ENCODE assay signal across 11 cellular contexts in genomic region chr20:37543828-37544227, GRCh38. TPM values are rescaled to one million over a fixed set of nuclear protein-coding genes. Genes with fewer than 3 reads are reported as not detected.
DNase-seq lines count a peak whose midpoint lies in the region; ATAC-seq and TF ChIP-seq lines count a peak whose summit lies in the region.
"Had no signal": no experiment of that assay in that cellular context is flagged by ENCODE, and none has a peak within 500 bp of the region (broad histone marks: within the 10 kb centered on the region; RNA-seq: fewer than 3 reads in every experiment).

No MANE protein-coding gene starts in this region.

- TF ChIP-seq CTCF in progenitor cell of endocrine pancreas (IDR thresholded peaks at IDR 0.05; ENCODE audit: unreplicated experiment) (peak; percentile 47), upper lobe of right lung (IDR thresholded peaks at IDR 0.05) (no peak)

- no peaks in the 10 kb centered on the region for H3K9me3 ChIP-seq in upper lobe of right lung

- no peaks in the 10 kb centered on the region for H3K4me1 ChIP-seq in upper lobe of right lung

- no peaks in the 10 kb centered on the region for H3K27me3 Mint-ChIP-seq in progenitor cell of endocrine pancreas

- DNase-seq in SIG-M5 treated with dmso at 0.1 percent for 504 hours (lab: John Stamatoyannopoulos, UW; ENCODE audit: unreplicated experiment) (peak; percentile 49), SIG-M5 (lab: John Stamatoyannopoulos, UW) (no peak), NCI-H460 (ENCODE audit: extremely low read depth, low read depth) (peak; percentile 33), ecto neural progenitor cell (ENCODE audit: low spot score) (peak; percentile 39), progenitor cell of endocrine pancreas (ENCODE audit: low spot score, unreplicated experiment) (no peak), substantia nigra (lab: John Stamatoyannopoulos, UW) (no peak), upper lobe of right lung (no peak), KG1 (lab: John Stamatoyannopoulos, UW) (no peak)
- DNase-seq: activated B cell treated with CpG ODN at 0.5 μM for 24 hours; CD4-positive, alpha-beta memory T cell had no signal

- H3K27me3 ChIP-seq in upper lobe of right lung = no peaks in the 10 kb centered on the region

- ATAC-seq in upper lobe of right lung = no peak

- intact Hi-C loops in upper lobe of right lung (cut with DNase I) = no loop called here

- H3K36me3 ChIP-seq in upper lobe of right lung = no peaks in the 10 kb centered on the region

- no peaks in the 10 kb centered on the region for H3K36me3 Mint-ChIP-seq in progenitor cell of endocrine pancreas (ENCODE audit: insufficient read depth)
- H3K36me3 Mint-ChIP-seq: CD4-positive, alpha-beta memory T cell; IgD-negative memory B cell had no signal

- no peak overlapping the region for H3K4me3 ChIP-seq in upper lobe of right lung

- peaks cover 20% of the 10 kb centered on the region for H3K4me1 Mint-ChIP-seq in progenitor cell of endocrine pancreas (ENCODE audit: low read depth)
- H3K4me1 Mint-ChIP-seq: CD4-positive, alpha-beta memory T cell had no signal

- no peak overlapping the region for H3K27ac Mint-ChIP-seq in progenitor cell of endocrine pancreas
- H3K27ac Mint-ChIP-seq: activated B cell treated with CpG ODN at 0.5 μM for 24 hours; CD4-positive, alpha-beta memory T cell; IgD-negative memory B cell had no signal

- no peak overlapping the region for H3K27ac ChIP-seq in substantia nigra (ENCODE audit: low read depth, low read length, poor library complexity, severe bottlenecking)
- no peak overlapping the region for H3K27ac ChIP-seq in upper lobe of right lung

- peaks cover 7% of the 10 kb centered on the region for H3K9me3 Mint-ChIP-seq in progenitor cell of endocrine pancreas (ENCODE audit: low read depth)
- H3K9me3 Mint-ChIP-seq: activated B cell treated with CpG ODN at 0.5 μM for 24 hours; CD4-positive, alpha-beta memory T cell had no signal

- H3K4me3 Mint-ChIP-seq in progenitor cell of endocrine pancreas (ENCODE audit: low read depth) = no peak overlapping the region
- H3K4me3 Mint-ChIP-seq: activated B cell treated with CpG ODN at 0.5 μM for 24 hours; CD4-positive, alpha-beta memory T cell; IgD-negative memory B cell had no signal

RNA-seq across cellular contexts. Expression of gene BLCAP, which starts 16.2 kb away (rescaled TPM):
- total RNA-seq in NCI-H460 (2014; rRNA removed; shearing (Covaris generic)) = 42.4 and 44.3 TPM in 2 replicates
- 44.7 and 48.8 TPM in 2 replicates for polyA plus RNA-seq in NCI-H460 (2014; cell fraction: nucleus; rRNA removed)
- total RNA-seq in progenitor cell of endocrine pancreas (42.7 and 46.4 TPM in 2 replicates), upper lobe of right lung (74.8 TPM)

RNA-seq across cellular contexts. Expression of gene NNAT, which starts 22.8 kb away (rescaled TPM):
- total RNA-seq in NCI-H460 (2014; rRNA removed; shearing (Covaris generic)) = not detected in 2 replicates
- polyA plus RNA-seq in NCI-H460 (2014; cell fraction: nucleus; rRNA removed) = not detected in 2 replicates
- total RNA-seq in progenitor cell of endocrine pancreas (79.2 and 87.4 TPM in 2 replicates), upper lobe of right lung (0.43 TPM)
- total RNA-seq: CD4-positive, alpha-beta memory T cell had no signal
- polyA plus RNA-seq: CD4-positive, alpha-beta memory T cell; IgD-negative memory B cell had no signal

Comparison
In these comparisons a context has a peak if more than half of its experiments do, and no peak if none do; other contexts are left out.
1. DNase-seq: peak in SIG-M5 treated with dmso at 0.1 percent for 504 hours (single experiment), NCI-H460 (single experiment) and ecto neural progenitor cell (single experiment); none in SIG-M5 (single experiment), progenitor cell of endocrine pancreas (single experiment), substantia nigra (0 of 49), upper lobe of right lung (single experiment) and KG1 (single experiment).
2. RNA of gene NNAT, which starts 22.8 kb away (total RNA-seq): 79.2 to 87.4 TPM in progenitor cell of endocrine pancreas; 0.43 TPM in upper lobe of right lung (single experiment) and not detected in NCI-H460; every median in the first group is over 10 times any median in the second.